ENCODE assay signal across 1 cellular context in genomic region chr1:9234223-9235122, GRCh38.
TF ChIP-seq lines count a peak whose summit lies in the region.

Gene H6PD, plus strand, starts transcription at chr1:9234774. Its CDS starts 10,161 bp downstream, at chr1:9244935.

TF ChIP-seq in HepG2, 621 proteins besides CTCF, POLR2A, EP300 and RAD21 (continued from another document and continues in another):
- peak; percentile 21; the same call in 1 of the 2 replicates for TF ChIP-seq ZNF124 (CRISPR knock-in tag; IDR thresholded peaks at IDR 0.05)
- TF ChIP-seq ZNF10 (CRISPR knock-in tag; IDR thresholded peaks at IDR 0.05; ENCODE audit: borderline replicate concordance, low read depth) = no peak
- peak; percentile 91; the same call in 1 of the 2 replicates for TF ChIP-seq ZNF567 (CRISPR knock-in tag; IDR thresholded peaks at IDR 0.05; ENCODE audit: borderline replicate concordance)
- TF ChIP-seq, protein P1, sequence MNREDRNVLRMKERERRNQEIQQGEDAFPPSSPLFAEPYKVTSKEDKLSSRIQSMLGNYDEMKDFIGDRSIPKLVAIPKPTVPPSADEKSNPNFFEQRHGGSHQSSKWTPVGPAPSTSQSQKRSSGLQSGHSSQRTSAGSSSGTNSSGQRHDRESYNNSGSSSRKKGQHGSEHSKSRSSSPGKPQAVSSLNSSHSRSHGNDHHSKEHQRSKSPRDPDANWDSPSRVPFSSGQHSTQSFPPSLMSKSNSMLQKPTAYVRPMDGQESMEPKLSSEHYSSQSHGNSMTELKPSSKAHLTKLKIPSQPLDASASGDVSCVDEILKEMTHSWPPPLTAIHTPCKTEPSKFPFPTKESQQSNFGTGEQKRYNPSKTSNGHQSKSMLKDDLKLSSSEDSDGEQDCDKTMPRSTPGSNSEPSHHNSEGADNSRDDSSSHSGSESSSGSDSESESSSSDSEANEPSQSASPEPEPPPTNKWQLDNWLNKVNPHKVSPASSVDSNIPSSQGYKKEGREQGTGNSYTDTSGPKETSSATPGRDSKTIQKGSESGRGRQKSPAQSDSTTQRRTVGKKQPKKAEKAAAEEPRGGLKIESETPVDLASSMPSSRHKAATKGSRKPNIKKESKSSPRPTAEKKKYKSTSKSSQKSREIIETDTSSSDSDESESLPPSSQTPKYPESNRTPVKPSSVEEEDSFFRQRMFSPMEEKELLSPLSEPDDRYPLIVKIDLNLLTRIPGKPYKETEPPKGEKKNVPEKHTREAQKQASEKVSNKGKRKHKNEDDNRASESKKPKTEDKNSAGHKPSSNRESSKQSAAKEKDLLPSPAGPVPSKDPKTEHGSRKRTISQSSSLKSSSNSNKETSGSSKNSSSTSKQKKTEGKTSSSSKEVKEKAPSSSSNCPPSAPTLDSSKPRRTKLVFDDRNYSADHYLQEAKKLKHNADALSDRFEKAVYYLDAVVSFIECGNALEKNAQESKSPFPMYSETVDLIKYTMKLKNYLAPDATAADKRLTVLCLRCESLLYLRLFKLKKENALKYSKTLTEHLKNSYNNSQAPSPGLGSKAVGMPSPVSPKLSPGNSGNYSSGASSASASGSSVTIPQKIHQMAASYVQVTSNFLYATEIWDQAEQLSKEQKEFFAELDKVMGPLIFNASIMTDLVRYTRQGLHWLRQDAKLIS (CRISPR knock-in tag; IDR thresholded peaks at IDR 0.05) = no peak
- peak; percentile 71; the same call in 1 of the 2 replicates for TF ChIP-seq ZNF777 (CRISPR knock-in tag; IDR thresholded peaks at IDR 0.05)
- TF ChIP-seq XBP1 (CRISPR knock-in tag; IDR thresholded peaks at IDR 0.05) = no peak
- TF ChIP-seq HOXA7 (CRISPR knock-in tag; IDR thresholded peaks at IDR 0.05) = no peak
- TF ChIP-seq, protein P2, sequence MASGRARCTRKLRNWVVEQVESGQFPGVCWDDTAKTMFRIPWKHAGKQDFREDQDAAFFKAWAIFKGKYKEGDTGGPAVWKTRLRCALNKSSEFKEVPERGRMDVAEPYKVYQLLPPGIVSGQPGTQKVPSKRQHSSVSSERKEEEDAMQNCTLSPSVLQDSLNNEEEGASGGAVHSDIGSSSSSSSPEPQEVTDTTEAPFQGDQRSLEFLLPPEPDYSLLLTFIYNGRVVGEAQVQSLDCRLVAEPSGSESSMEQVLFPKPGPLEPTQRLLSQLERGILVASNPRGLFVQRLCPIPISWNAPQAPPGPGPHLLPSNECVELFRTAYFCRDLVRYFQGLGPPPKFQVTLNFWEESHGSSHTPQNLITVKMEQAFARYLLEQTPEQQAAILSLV (CRISPR knock-in tag; IDR thresholded peaks at IDR 0.05; ENCODE audit: borderline replicate concordance) = peak; percentile 64; the same call in 1 of the 2 replicates
- TF ChIP-seq ZNF143 (CRISPR knock-in tag; IDR thresholded peaks at IDR 0.05) = peak; percentile 46; the same call in 1 of the 2 replicates
- no peak for TF ChIP-seq ZNF224 (CRISPR knock-in tag; IDR thresholded peaks at IDR 0.05)
- no peak; the same call in 1 of the 2 replicates for TF ChIP-seq TAF1 (CRISPR knock-in tag; IDR thresholded peaks at IDR 0.05)
- no peak for TF ChIP-seq ZNF407 (CRISPR knock-in tag; IDR thresholded peaks at IDR 0.05; ENCODE audit: not compliant biosample characterization)
- no peak for TF ChIP-seq FOSL1 (CRISPR knock-in tag; IDR thresholded peaks at IDR 0.05; ENCODE audit: borderline replicate concordance)
- TF ChIP-seq ZKSCAN8 (CRISPR knock-in tag; IDR thresholded peaks at IDR 0.05; ENCODE audit: borderline replicate concordance) = 0 out of 2 replicates have a peak, but pooled peaks have one; percentile 19
- TF ChIP-seq SOX13 (IDR thresholded peaks at IDR 0.05) = 0 out of 2 replicates have a peak, but pooled peaks have one; percentile 17
- peak in 1 of 2 experiments; percentile 72; a peak in 2 of 4 replicates for TF ChIP-seq SOX13 (CRISPR knock-in tag; conservative IDR thresholded peaks at IDR 0.05 in 1 of 2, IDR thresholded peaks at IDR 0.05 in 1 of 2)
- TF ChIP-seq FOXC1 (CRISPR knock-in tag; IDR thresholded peaks at IDR 0.05; ENCODE audit: borderline replicate concordance) = no peak
- peak; percentile 51 for TF ChIP-seq ZNF263 (CRISPR knock-in tag; IDR thresholded peaks at IDR 0.05)
- TF ChIP-seq CHD4 (IDR thresholded peaks at IDR 0.05; ENCODE audit: borderline replicate concordance, low read length) = peak; percentile 83; the same call in 1 of the 2 replicates
- TF ChIP-seq, protein P3, sequence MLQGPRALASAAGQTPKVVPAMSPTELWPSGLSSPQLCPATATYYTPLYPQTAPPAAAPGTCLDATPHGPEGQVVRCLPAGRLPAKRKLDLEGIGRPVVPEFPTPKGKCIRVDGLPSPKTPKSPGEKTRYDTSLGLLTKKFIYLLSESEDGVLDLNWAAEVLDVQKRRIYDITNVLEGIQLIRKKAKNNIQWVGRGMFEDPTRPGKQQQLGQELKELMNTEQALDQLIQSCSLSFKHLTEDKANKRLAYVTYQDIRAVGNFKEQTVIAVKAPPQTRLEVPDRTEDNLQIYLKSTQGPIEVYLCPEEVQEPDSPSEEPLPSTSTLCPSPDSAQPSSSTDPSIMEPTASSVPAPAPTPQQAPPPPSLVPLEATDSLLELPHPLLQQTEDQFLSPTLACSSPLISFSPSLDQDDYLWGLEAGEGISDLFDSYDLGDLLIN (CRISPR knock-in tag; IDR thresholded peaks at IDR 0.05; ENCODE audit: borderline replicate concordance) = no peak
- TF ChIP-seq PHF5A (CRISPR knock-in tag; IDR thresholded peaks at IDR 0.05; ENCODE audit: low read depth, unreplicated experiment) = peak; percentile 85
- no peak for TF ChIP-seq USF2 (IDR thresholded peaks at IDR 0.05; ENCODE audit: low read depth, low read length)
- TF ChIP-seq USF2 (CRISPR knock-in tag; IDR thresholded peaks at IDR 0.05; ENCODE audit: borderline replicate concordance) = no peak
- peak; percentile 24; the same call in 1 of the 2 replicates for TF ChIP-seq MIXL1 (CRISPR knock-in tag; IDR thresholded peaks at IDR 0.05)
- TF ChIP-seq ZNF761 (CRISPR knock-in tag; conservative IDR thresholded peaks at IDR 0.05) = no peak
- peak; percentile 96 for TF ChIP-seq TMF1 (CRISPR knock-in tag; IDR thresholded peaks at IDR 0.05; ENCODE audit: low read depth)
- peak; percentile 72; the same call in 1 of the 2 replicates for TF ChIP-seq ZNF44 (CRISPR knock-in tag; IDR thresholded peaks at IDR 0.05)
- no peak for TF ChIP-seq ETV6 (CRISPR knock-in tag; conservative IDR thresholded peaks at IDR 0.05)
- TF ChIP-seq NFE2L2 (IDR thresholded peaks at IDR 0.05; ENCODE audit: low read length) = no peak
- no peak for TF ChIP-seq GTF3A (CRISPR knock-in tag; conservative IDR thresholded peaks at IDR 0.05)
- TF ChIP-seq ZNF605 (CRISPR knock-in tag; IDR thresholded peaks at IDR 0.05) = no peak
- TF ChIP-seq, protein P4, sequence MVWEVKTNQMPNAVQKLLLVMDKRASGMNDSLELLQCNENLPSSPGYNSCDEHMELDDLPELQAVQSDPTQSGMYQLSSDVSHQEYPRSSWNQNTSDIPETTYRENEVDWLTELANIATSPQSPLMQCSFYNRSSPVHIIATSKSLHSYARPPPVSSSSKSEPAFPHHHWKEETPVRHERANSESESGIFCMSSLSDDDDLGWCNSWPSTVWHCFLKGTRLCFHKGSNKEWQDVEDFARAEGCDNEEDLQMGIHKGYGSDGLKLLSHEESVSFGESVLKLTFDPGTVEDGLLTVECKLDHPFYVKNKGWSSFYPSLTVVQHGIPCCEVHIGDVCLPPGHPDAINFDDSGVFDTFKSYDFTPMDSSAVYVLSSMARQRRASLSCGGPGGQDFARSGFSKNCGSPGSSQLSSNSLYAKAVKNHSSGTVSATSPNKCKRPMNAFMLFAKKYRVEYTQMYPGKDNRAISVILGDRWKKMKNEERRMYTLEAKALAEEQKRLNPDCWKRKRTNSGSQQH (CRISPR knock-in tag; IDR thresholded peaks at IDR 0.05; ENCODE audit: low read depth) = no peak; the same call in none of the 2 replicates
- TF ChIP-seq, protein P5, sequence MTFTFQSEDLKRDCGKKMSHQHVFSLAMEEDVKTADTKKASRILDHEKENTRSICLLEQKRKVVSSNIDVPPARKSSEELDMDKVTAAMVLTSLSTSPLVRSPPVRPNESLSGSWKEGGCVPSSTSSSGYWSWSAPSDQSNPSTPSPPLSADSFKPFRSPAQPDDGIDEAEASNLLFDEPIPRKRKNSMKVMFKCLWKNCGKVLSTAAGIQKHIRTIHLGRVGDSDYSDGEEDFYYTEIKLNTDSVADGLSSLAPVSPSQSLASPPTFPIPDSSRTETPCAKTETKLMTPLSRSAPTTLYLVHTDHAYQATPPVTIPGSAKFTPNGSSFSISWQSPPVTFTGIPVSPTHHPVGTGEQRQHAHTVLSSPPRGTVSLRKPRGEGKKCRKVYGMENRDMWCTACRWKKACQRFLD (CRISPR knock-in tag; IDR thresholded peaks at IDR 0.05; ENCODE audit: borderline replicate concordance) = no peak
- no peak for TF ChIP-seq TOE1 (CRISPR knock-in tag; IDR thresholded peaks at IDR 0.05)
- TF ChIP-seq NFE2 (CRISPR knock-in tag; IDR thresholded peaks at IDR 0.05) = no peak
- TF ChIP-seq, protein P6, sequence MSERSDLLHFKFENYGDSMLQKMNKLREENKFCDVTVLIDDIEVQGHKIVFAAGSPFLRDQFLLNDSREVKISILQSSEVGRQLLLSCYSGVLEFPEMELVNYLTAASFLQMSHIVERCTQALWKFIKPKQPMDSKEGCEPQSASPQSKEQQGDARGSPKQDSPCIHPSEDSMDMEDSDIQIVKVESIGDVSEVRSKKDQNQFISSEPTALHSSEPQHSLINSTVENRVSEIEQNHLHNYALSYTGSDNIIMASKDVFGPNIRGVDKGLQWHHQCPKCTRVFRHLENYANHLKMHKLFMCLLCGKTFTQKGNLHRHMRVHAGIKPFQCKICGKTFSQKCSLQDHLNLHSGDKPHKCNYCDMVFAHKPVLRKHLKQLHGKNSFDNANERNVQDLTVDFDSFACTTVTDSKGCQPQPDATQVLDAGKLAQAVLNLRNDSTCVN (CRISPR knock-in tag; IDR thresholded peaks at IDR 0.05; ENCODE audit: borderline replicate concordance) = peak; percentile 12; the same call in 1 of the 2 replicates
- TF ChIP-seq NFRKB (IDR thresholded peaks at IDR 0.05) = no peak
- peak; percentile 25; the same call in 1 of the 2 replicates for TF ChIP-seq ZNF343 (CRISPR knock-in tag; IDR thresholded peaks at IDR 0.05)
- peak; percentile 76 for TF ChIP-seq ZNF564 (CRISPR knock-in tag; IDR thresholded peaks at IDR 0.05)
- peak; percentile 87; the same call in 1 of the 2 replicates for TF ChIP-seq CENPT (CRISPR knock-in tag; IDR thresholded peaks at IDR 0.05; ENCODE audit: low read depth)
- 0 out of 2 replicates have a peak, but pooled peaks have one; percentile 41 for TF ChIP-seq SMAD9 (CRISPR knock-in tag; IDR thresholded peaks at IDR 0.05)
